Comparison of ENCODE assay signal across 1 cellular context in genomic region chr17:56809106-56809819, GRCh38.
TF ChIP-seq lines count a peak whose summit lies in the region.

No MANE protein-coding gene starts in this region.

TF ChIP-seq in IMR-90, 13 proteins besides CTCF, POLR2A, EP300 and RAD21 (continued from another document):
- TF ChIP-seq USF2 (IDR thresholded peaks at IDR 0.05; ENCODE audit: low read depth, low read length) (no peak), NFE2L2 (IDR thresholded peaks at IDR 0.05; ENCODE audit: low read depth, low read length) (no peak), MAZ (IDR thresholded peaks at IDR 0.05; ENCODE audit: borderline replicate concordance, low read depth, low read length) (no peak), MAFK (IDR thresholded peaks at IDR 0.05; ENCODE audit: low read depth, low read length) (no peak), FOS (IDR thresholded peaks at IDR 0.05; ENCODE audit: low read depth, low read length) (no peak), BHLHE40 (IDR thresholded peaks at IDR 0.05; ENCODE audit: low read depth, low read length) (no peak), CHD1 (IDR thresholded peaks at IDR 0.05; ENCODE audit: low read depth, low read length) (no peak), MXI1 (IDR thresholded peaks at IDR 0.05; ENCODE audit: borderline replicate concordance, low read depth, low read length) (no peak), ELK1 (IDR thresholded peaks at IDR 0.05; ENCODE audit: borderline replicate concordance, low read depth, low read length) (no peak), RCOR1 (IDR thresholded peaks at IDR 0.05; ENCODE audit: insufficient replicate concordance, low read length) (no peak), CEBPB (IDR thresholded peaks at IDR 0.05; ENCODE audit: low read depth, low read length) (no peak), SMC3 (IDR thresholded peaks at IDR 0.05; ENCODE audit: low read depth, low read length) (no peak)
